Comparison of ENCODE assay signal across 26 cellular contexts in genomic region chr11:113570906-113571305, GRCh38.
"Had no signal": no experiment of that assay in that cellular context is flagged by ENCODE, and none has a peak within 500 bp of the region (broad histone marks: within the 10 kb centered on the region; RNA-seq: fewer than 3 reads in every experiment).

No MANE protein-coding gene starts in this region.

- H3K4me3 Mint-ChIP-seq: immature natural killer cell; naive B cell; natural killer cell; nephron progenitor cell; stimulated activated naive B cell treated with anti-CD40 and anti-IgM and Interleukin-4, amounts not matched to agents 10 μg/mL and 1 μg/mL and 100 μg/mL, for 72 hours; type B pancreatic cell had no signal

- H3K27ac ChIP-seq: left lung, lower lobe of right lung, ovary, right atrium auricular region, right lobe of liver, stomach, testis, uterus had no signal

- H3K4me3 ChIP-seq: left lung, lower lobe of right lung, ovary, right atrium auricular region, right lobe of liver, stomach, testis, tibial artery, uterus had no signal

- H3K9me3 ChIP-seq: left lung, lower lobe of right lung, ovary, right atrium auricular region, right lobe of liver, stomach, testis, tibial artery, uterus had no signal

- H3K9me3 Mint-ChIP-seq: immature natural killer cell; naive B cell; natural killer cell; nephron progenitor cell; stimulated activated naive B cell treated with anti-CD40 and anti-IgM and Interleukin-4, amounts not matched to agents 10 μg/mL and 1 μg/mL and 100 μg/mL, for 72 hours; type B pancreatic cell had no signal

- H3K4me1 ChIP-seq: left lung, lower lobe of right lung, right atrium auricular region, right lobe of liver, stomach, testis, uterus had no signal

- H3K27me3 ChIP-seq: ovary, right atrium auricular region, right lobe of liver, testis, tibial artery, uterus had no signal

- H3K27ac Mint-ChIP-seq: immature natural killer cell; naive B cell; natural killer cell; nephron progenitor cell; progenitor cell of endocrine pancreas; stimulated activated naive B cell treated with anti-CD40 and anti-IgM and Interleukin-4, amounts not matched to agents 10 μg/mL and 1 μg/mL and 100 μg/mL, for 72 hours; type B pancreatic cell had no signal

- ATAC-seq: left colon; left lung; lower lobe of right lung; natural killer cell; right lobe of liver; stimulated activated naive CD8-positive, alpha-beta T cell treated with anti-CD3 and anti-CD28 coated beads, Interleukin-15, Interleukin-2, amounts not matched to agents 100 U/mL and 50 U/mL, for 24 hours had no signal

- DNase-seq: hypothalamus; immature natural killer cell; kidney; left colon; left lung; lower lobe of right lung; mammary epithelial cell; mesenchymal stem cell; naive B cell; natural killer cell; nephron progenitor cell; ovary; right lobe of liver; stimulated activated CD4-positive, alpha-beta T cell treated with anti-CD3 and anti-CD28 coated beads, Interleukin-12 subunit alpha, Interleukin-12 subunit beta, amount 100 ng/mL, for 4 hours; stimulated activated CD4-positive, alpha-beta T cell treated with anti-CD3 and anti-CD28 coated beads, Interleukin-15, amount 100 ng/mL, for 24 hours; stimulated activated CD4-positive, alpha-beta T cell treated with anti-CD3 and anti-CD28 coated beads, Interleukin-2, amount 100 ng/mL, for 24 hours; stimulated activated CD4-positive, alpha-beta T cell treated with anti-CD3 and anti-CD28 coated beads, Interleukin-4, amount 100 ng/mL, for 1 hour; stimulated activated naive B cell treated with anti-CD40 and anti-IgM and Interleukin-4, amounts not matched to agents 10 μg/mL and 1 μg/mL and 100 μg/mL, for 72 hours; stimulated activated naive CD8-positive, alpha-beta T cell treated with anti-CD3 and anti-CD28 coated beads, Interleukin-15, Interleukin-2, amounts not matched to agents 100 U/mL and 50 U/mL, for 24 hours; stomach; testis; tibial artery; uterus had no signal

- H3K36me3 Mint-ChIP-seq: immature natural killer cell; naive B cell; natural killer cell; stimulated activated naive B cell treated with anti-CD40 and anti-IgM and Interleukin-4, amounts not matched to agents 10 μg/mL and 1 μg/mL and 100 μg/mL, for 72 hours; type B pancreatic cell had no signal

- H3K4me1 Mint-ChIP-seq: immature natural killer cell, naive B cell, natural killer cell had no signal

- H3K36me3 ChIP-seq: left lung, lower lobe of right lung, ovary, right atrium auricular region, right lobe of liver, stomach, tibial artery, uterus had no signal
